Comparison of ENCODE assay signal across 28 cellular contexts in genomic region chr16:62088731-62089410, GRCh38. TPM values are rescaled to one million over a fixed set of nuclear protein-coding genes. Genes with fewer than 3 reads are reported as not detected.
"Had no signal": no experiment of that assay in that cellular context is flagged by ENCODE, and none has a peak within 500 bp of the region (broad histone marks: within the 10 kb centered on the region; RNA-seq: fewer than 3 reads in every experiment).

No MANE protein-coding gene starts in this region.

- H3K9me3 ChIP-seq: stomach, suprapubic skin, testis, thoracic aorta, thyroid gland, tibial artery, tibial nerve, transverse colon, upper lobe of left lung, upper lobe of right lung, uterus, vagina had no signal

- H3K27me3 ChIP-seq: stomach, suprapubic skin, testis, thyroid gland, tibial artery, tibial nerve, transverse colon, upper lobe of left lung, upper lobe of right lung, uterus, vagina had no signal

- DNase-seq: stimulated activated CD4-positive, alpha-beta T cell treated with anti-CD3 and anti-CD28 coated beads, Interleukin-2, amount 100 ng/mL, for 48 hours; stimulated activated CD4-positive, alpha-beta T cell treated with anti-CD3 and anti-CD28 coated beads, Interleukin-4, amount 100 ng/mL, for 1 hour; stimulated activated CD4-positive, alpha-beta T cell treated with anti-CD3 and anti-CD28 coated beads, Interleukin-4, amount 100 ng/mL, for 24 hours; stimulated activated CD4-positive, alpha-beta T cell treated with anti-CD3 and anti-CD28 coated beads, Interleukin-4, amount 100 ng/mL, for 4 hours; stimulated activated CD8-positive, alpha-beta memory T cell treated with anti-CD3 and anti-CD28 coated beads, Interleukin-4, amount 100 ng/mL, for 48 hours; stimulated activated naive B cell treated with anti-CD40 and anti-IgM and Interleukin-4, amounts not matched to agents 10 μg/mL and 1 μg/mL and 100 μg/mL, for 72 hours; stimulated activated naive CD4-positive, alpha-beta T cell; stimulated activated naive CD4-positive, alpha-beta T cell treated with Interleukin-2 at 50 U/mL for 16 hours; stimulated activated naive CD8-positive, alpha-beta T cell treated with anti-CD3 and anti-CD28 coated beads, Interleukin-15, amount 100 ng/mL, for 72 hours; stimulated activated naive CD8-positive, alpha-beta T cell treated with anti-CD3 and anti-CD28 coated beads, Interleukin-15, Interleukin-2, amounts not matched to agents 100 U/mL and 50 U/mL, for 24 hours; stomach; substantia nigra; testis; thyroid gland; tibial artery; transverse colon; trophoblast cell; upper lobe of left lung; upper lobe of right lung; uterus had no signal

- H3K36me3 ChIP-seq: stomach, suprapubic skin, thoracic aorta, thyroid gland, tibial artery, tibial nerve, transverse colon, upper lobe of left lung, upper lobe of right lung, uterus, vagina had no signal

- FAIRE-seq: urothelium cell line had no signal

- ATAC-seq: stimulated activated effector memory CD8-positive, alpha-beta T cell treated with anti-CD3 and anti-CD28 coated beads, Interleukin-12 subunit alpha, Interleukin-12 subunit beta, amount 100 ng/mL, for 72 hours; stimulated activated memory B cell treated with anti-CD40 and anti-IgM and Interleukin-4, amounts not matched to agents 10 μg/mL and 1 μg/mL and 100 μg/mL, for 72 hours; stimulated activated naive B cell treated with anti-CD40 and anti-IgM and Interleukin-4, amounts not matched to agents 10 μg/mL and 1 μg/mL and 100 μg/mL, for 72 hours; stimulated activated naive CD8-positive, alpha-beta T cell treated with anti-CD3 and anti-CD28 coated beads, Interleukin-15, amount 100 ng/mL, for 72 hours; stimulated activated naive CD8-positive, alpha-beta T cell treated with anti-CD3 and anti-CD28 coated beads, Interleukin-15, Interleukin-2, amounts not matched to agents 100 U/mL and 50 U/mL, for 24 hours; upper lobe of right lung had no signal

- H3K27ac ChIP-seq: stomach, suprapubic skin, testis, thoracic aorta, thyroid gland, tibial artery, tibial nerve, transverse colon, upper lobe of left lung, upper lobe of right lung, uterus, vagina had no signal

- H3K4me3 ChIP-seq: stomach, suprapubic skin, testis, thoracic aorta, thyroid gland, tibial artery, tibial nerve, transverse colon, upper lobe of left lung, upper lobe of right lung, uterus, vagina had no signal

- H3K4me1 ChIP-seq: stomach, suprapubic skin, testis, thyroid gland, tibial artery, tibial nerve, transverse colon, upper lobe of left lung, upper lobe of right lung, uterus, vagina had no signal

RNA-seq across cellular contexts. Expression of gene CDH8, which starts 52.6 kb away (rescaled TPM):
- total RNA-seq: subcutaneous adipose tissue, thyroid gland had no signal
